ENCODE assay signal across 1 cellular context in the genomic region with DNA sequence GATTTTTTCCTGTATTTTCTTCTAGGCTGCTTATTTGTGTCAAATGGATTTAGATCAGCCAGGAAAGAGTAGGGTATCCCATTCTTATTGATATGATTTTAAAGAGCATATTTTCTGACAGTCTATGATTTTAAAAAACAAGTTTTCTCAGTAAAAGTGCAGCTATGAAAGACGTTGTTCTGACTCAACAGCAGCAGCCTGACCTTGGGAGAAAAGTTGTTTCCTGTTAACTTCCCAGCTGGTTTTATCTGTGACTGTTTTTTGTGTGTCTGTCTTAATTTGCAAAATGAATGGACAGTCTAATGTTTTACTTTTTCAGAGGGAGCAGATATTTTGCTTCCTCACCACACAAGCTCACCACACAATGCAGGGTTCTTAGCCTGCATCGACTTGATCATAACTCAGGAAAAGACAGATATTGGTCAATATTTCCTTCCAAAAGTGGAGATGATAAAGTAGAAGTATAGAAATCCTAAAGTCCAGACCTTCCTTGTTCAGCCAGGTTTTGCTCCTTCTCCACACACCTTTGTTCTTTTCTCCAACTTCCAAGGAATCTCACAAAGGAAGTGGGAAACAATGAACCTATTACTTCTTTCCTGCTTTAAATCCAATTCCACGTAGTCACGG.
TF ChIP-seq lines count a peak whose summit lies in the region.

No MANE protein-coding gene starts in this region.

TF ChIP-seq in IMR-90, 13 proteins besides CTCF, POLR2A, EP300 and RAD21:
- TF ChIP-seq MXI1 (IDR thresholded peaks at IDR 0.05; ENCODE audit: borderline replicate concordance, low read depth, low read length) (no peak), MAZ (IDR thresholded peaks at IDR 0.05; ENCODE audit: borderline replicate concordance, low read depth, low read length) (no peak), MAFK (IDR thresholded peaks at IDR 0.05; ENCODE audit: low read depth, low read length) (no peak), NFE2L2 (IDR thresholded peaks at IDR 0.05; ENCODE audit: low read depth, low read length) (no peak), CEBPB (IDR thresholded peaks at IDR 0.05; ENCODE audit: low read depth, low read length) (no peak), CHD1 (IDR thresholded peaks at IDR 0.05; ENCODE audit: low read depth, low read length) (no peak), FOS (IDR thresholded peaks at IDR 0.05; ENCODE audit: low read depth, low read length) (no peak), RFX5 (IDR thresholded peaks at IDR 0.05; ENCODE audit: low read depth, low read length) (no peak), BHLHE40 (IDR thresholded peaks at IDR 0.05; ENCODE audit: low read depth, low read length) (no peak), RCOR1 (IDR thresholded peaks at IDR 0.05; ENCODE audit: insufficient replicate concordance, low read length) (no peak), SMC3 (IDR thresholded peaks at IDR 0.05; ENCODE audit: low read depth, low read length) (no peak)
- TF ChIP-seq, protein P1, sequence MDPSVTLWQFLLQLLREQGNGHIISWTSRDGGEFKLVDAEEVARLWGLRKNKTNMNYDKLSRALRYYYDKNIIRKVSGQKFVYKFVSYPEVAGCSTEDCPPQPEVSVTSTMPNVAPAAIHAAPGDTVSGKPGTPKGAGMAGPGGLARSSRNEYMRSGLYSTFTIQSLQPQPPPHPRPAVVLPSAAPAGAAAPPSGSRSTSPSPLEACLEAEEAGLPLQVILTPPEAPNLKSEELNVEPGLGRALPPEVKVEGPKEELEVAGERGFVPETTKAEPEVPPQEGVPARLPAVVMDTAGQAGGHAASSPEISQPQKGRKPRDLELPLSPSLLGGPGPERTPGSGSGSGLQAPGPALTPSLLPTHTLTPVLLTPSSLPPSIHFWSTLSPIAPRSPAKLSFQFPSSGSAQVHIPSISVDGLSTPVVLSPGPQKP (IDR thresholded peaks at IDR 0.05; ENCODE audit: borderline replicate concordance, low read depth, low read length): no peak
- TF ChIP-seq, protein P2, sequence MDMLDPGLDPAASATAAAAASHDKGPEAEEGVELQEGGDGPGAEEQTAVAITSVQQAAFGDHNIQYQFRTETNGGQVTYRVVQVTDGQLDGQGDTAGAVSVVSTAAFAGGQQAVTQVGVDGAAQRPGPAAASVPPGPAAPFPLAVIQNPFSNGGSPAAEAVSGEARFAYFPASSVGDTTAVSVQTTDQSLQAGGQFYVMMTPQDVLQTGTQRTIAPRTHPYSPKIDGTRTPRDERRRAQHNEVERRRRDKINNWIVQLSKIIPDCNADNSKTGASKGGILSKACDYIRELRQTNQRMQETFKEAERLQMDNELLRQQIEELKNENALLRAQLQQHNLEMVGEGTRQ (IDR thresholded peaks at IDR 0.05; ENCODE audit: low read depth, low read length): no peak
